8 cellular contexts compared by ENCODE assay signal in genomic region chr14:101965796-101966718, GRCh38. TPM values are rescaled to one million over a fixed set of nuclear protein-coding genes. Genes with fewer than 3 reads are reported as not detected.
DNase-seq lines count a peak whose midpoint lies in the region; ATAC-seq, FAIRE-seq and TF ChIP-seq lines count a peak whose summit lies in the region.

No MANE protein-coding gene starts in this region.

- H2AFZ ChIP-seq in keratinocyte (ENCODE audit: control insufficient read depth, low read length) = no peak overlapping the region

- H3K79me2 ChIP-seq in keratinocyte (ENCODE audit: control insufficient read depth, insufficient read depth, low read length) = peaks cover 64% of the 10 kb centered on the region

- no peaks in the 10 kb centered on the region for H3K9me3 Mint-ChIP-seq in activated naive CD4-positive, alpha-beta T cell treated with anti-CD3 and anti-CD28 coated beads, Interleukin-2, amount 10 ng/mL, durations not matched to agents 7 days and 5 days
- no peaks in the 10 kb centered on the region for H3K9me3 Mint-ChIP-seq in activated T-helper 1 cell treated with anti-CD3 and anti-CD28 coated beads, Interleukin-12 subunit alpha, Interleukin-12 subunit beta, Interleukin-2, Interleukin-4 antibody, amounts not matched to agents 30 ng/mL and 10 ng/mL and 1 ng/mL, durations not matched to agents 14 hours and 24 hours and 36 hours

- TF ChIP-seq CTCF in keratinocyte (optimal IDR thresholded peaks at IDR 0.05 in 1 of 3, IDR thresholded peaks at IDR 0.05 in 1 of 3, conservative IDR thresholded peaks at IDR 0.05 in 1 of 3; ENCODE audit: extremely low read depth in 1 of 3, insufficient read depth in 2 of 3, low read length in 3 of 3) (no peak), thyroid gland (IDR thresholded peaks at IDR 0.05) (no peak)

- H3K9me3 ChIP-seq in keratinocyte (ENCODE audit: control insufficient read depth, low read depth, low read length) (no peaks in the 10 kb centered on the region), thyroid gland (no peaks in the 10 kb centered on the region)

- H3K9ac ChIP-seq in keratinocyte (ENCODE audit: control insufficient read depth, extremely low read depth, insufficient read depth, low read length) = peak overlapping the region; percentile 81

- peak overlapping the region; percentile 91 for H3K4me3 Mint-ChIP-seq in activated naive CD4-positive, alpha-beta T cell treated with anti-CD3 and anti-CD28 coated beads, Interleukin-2, amount 10 ng/mL, durations not matched to agents 7 days and 5 days
- peak overlapping the region; percentile 90 for H3K4me3 Mint-ChIP-seq in activated T-helper 1 cell treated with anti-CD3 and anti-CD28 coated beads, Interleukin-12 subunit alpha, Interleukin-12 subunit beta, Interleukin-2, Interleukin-4 antibody, amounts not matched to agents 30 ng/mL and 10 ng/mL and 1 ng/mL, durations not matched to agents 14 hours and 24 hours and 36 hours

- H3K4me3 ChIP-seq in keratinocyte (ENCODE audit: control insufficient read depth in 2 of 3, extremely low read depth in 1 of 3, insufficient read depth in 2 of 3, low read depth in 1 of 3, low read length in 3 of 3) = peak overlapping the region; percentile 90 to 95 (median 91)
- H3K4me3 ChIP-seq in thyroid gland (replicated peaks in 1 of 3) = peak overlapping the region; percentile 91 to 100 (median 98)

- CTCF ChIA-PET in activated naive CD4-positive, alpha-beta T cell treated with anti-CD3 and anti-CD28 coated beads, Interleukin-2, amount 10 ng/mL, durations not matched to agents 7 days and 5 days (lab: Charles Lee) = interaction anchor here (1.4 to 2.3 kb wide), 3 partner anchors 195 to 352 kb away, joined by 4 to 5 read pairs (median 4); no protein-coding TSS in a partner anchor

- peaks cover 20% of the 10 kb centered on the region for H3K36me3 Mint-ChIP-seq in activated naive CD4-positive, alpha-beta T cell treated with anti-CD3 and anti-CD28 coated beads, Interleukin-2, amount 10 ng/mL, durations not matched to agents 7 days and 5 days
- peaks cover 17% of the 10 kb centered on the region for H3K36me3 Mint-ChIP-seq in activated T-helper 1 cell treated with anti-CD3 and anti-CD28 coated beads, Interleukin-12 subunit alpha, Interleukin-12 subunit beta, Interleukin-2, Interleukin-4 antibody, amounts not matched to agents 30 ng/mL and 10 ng/mL and 1 ng/mL, durations not matched to agents 14 hours and 24 hours and 36 hours (ENCODE audit: low read depth)

- H3K9me1 ChIP-seq in keratinocyte (ENCODE audit: control insufficient read depth, extremely low read depth, insufficient read depth, low read length) = peaks cover 3% of the 10 kb centered on the region

- H3K4me1 Mint-ChIP-seq in activated naive CD4-positive, alpha-beta T cell treated with anti-CD3 and anti-CD28 coated beads, Interleukin-2, amount 10 ng/mL, durations not matched to agents 7 days and 5 days = peaks cover 44% of the 10 kb centered on the region
- H3K4me1 Mint-ChIP-seq in activated T-helper 1 cell treated with anti-CD3 and anti-CD28 coated beads, Interleukin-12 subunit alpha, Interleukin-12 subunit beta, Interleukin-2, Interleukin-4 antibody, amounts not matched to agents 30 ng/mL and 10 ng/mL and 1 ng/mL, durations not matched to agents 14 hours and 24 hours and 36 hours (ENCODE audit: low read depth) = peaks cover 46% of the 10 kb centered on the region

- peak overlapping the region; percentile 92 for H3K27ac Mint-ChIP-seq in activated naive CD4-positive, alpha-beta T cell treated with anti-CD3 and anti-CD28 coated beads, Interleukin-2, amount 10 ng/mL, durations not matched to agents 7 days and 5 days
- H3K27ac Mint-ChIP-seq in activated T-helper 1 cell treated with anti-CD3 and anti-CD28 coated beads, Interleukin-12 subunit alpha, Interleukin-12 subunit beta, Interleukin-2, Interleukin-4 antibody, amounts not matched to agents 30 ng/mL and 10 ng/mL and 1 ng/mL, durations not matched to agents 14 hours and 24 hours and 36 hours = peak overlapping the region; percentile 87

- intact Hi-C loops in activated T-helper 1 cell treated with anti-CD3 and anti-CD28 coated beads, Interleukin-12 subunit alpha, Interleukin-12 subunit beta, Interleukin-2, Interleukin-4 antibody, amounts not matched to agents 30 ng/mL and 10 ng/mL and 1 ng/mL, durations not matched to agents 14 hours and 24 hours and 36 hours (cut with micrococcal nuclease) = loop anchor here (1.0 to 2.0 kb wide), 3 partner anchors 173 to 545 kb away; partner anchors contain the start of gene WDR20
- intact Hi-C loops in thyroid gland (cut with DNase I) (loop anchor here (10.0 kb wide), 1 partner anchor 129 kb away; no protein-coding TSS in a partner anchor), left colon (cut with DNase I, micrococcal nuclease) (no loop called here)

- H3K36me3 ChIP-seq in keratinocyte (ENCODE audit: control insufficient read depth in 2 of 2, extremely low read depth in 1 of 2, insufficient read depth in 2 of 2, low read length in 2 of 2) (peaks cover 5 to 13% of the 10 kb centered on the region in 2 experiments), thyroid gland (peaks cover 0 to 6% of the 10 kb centered on the region in 2 donors)

- no peak for FAIRE-seq in keratinocyte (lab: Jason Lieb, UNC)

- H4K20me1 ChIP-seq in keratinocyte (ENCODE audit: control insufficient read depth, extremely low read depth, insufficient read depth, low read length) = no peaks in the 10 kb centered on the region

- no peak for ATAC-seq in left colon

- peak overlapping the region; percentile 93 for H3K4me2 ChIP-seq in keratinocyte (ENCODE audit: control insufficient read depth, extremely low read depth, insufficient read depth, low read depth, low read length)

- H3K27me3 ChIP-seq in keratinocyte (ENCODE audit: control insufficient read depth, extremely low read depth, insufficient read depth, low read length) (no peaks in the 10 kb centered on the region), thyroid gland (no peaks in the 10 kb centered on the region)

- dilution Hi-C loops in keratinocyte (cut with MboI; ENCODE audit: extremely low pct_ligation_motif_present, low sequenced_read_pairs) = no loop called here

- WGBS in thyroid gland, 2 donors = 41 to 44% methylated on average over 5 of the region's 5 CpGs

- H3K4me1 ChIP-seq in keratinocyte (ENCODE audit: control insufficient read depth, extremely low read depth, insufficient read depth, low read length) = peaks cover 29% of the 10 kb centered on the region
- peaks cover 22 to 46% of the 10 kb centered on the region in 2 donors for H3K4me1 ChIP-seq in thyroid gland

- no peak for TF ChIP-seq POLR2A in thyroid gland (IDR thresholded peaks at IDR 0.05)

- H3K27me3 Mint-ChIP-seq in activated naive CD4-positive, alpha-beta T cell treated with anti-CD3 and anti-CD28 coated beads, Interleukin-2, amount 10 ng/mL, durations not matched to agents 7 days and 5 days = peaks cover 9% of the 10 kb centered on the region
- peaks cover 2% of the 10 kb centered on the region for H3K27me3 Mint-ChIP-seq in activated T-helper 1 cell treated with anti-CD3 and anti-CD28 coated beads, Interleukin-12 subunit alpha, Interleukin-12 subunit beta, Interleukin-2, Interleukin-4 antibody, amounts not matched to agents 30 ng/mL and 10 ng/mL and 1 ng/mL, durations not matched to agents 14 hours and 24 hours and 36 hours (ENCODE audit: insufficient read depth)

- H3K27ac ChIP-seq in keratinocyte (ENCODE audit: control insufficient read depth, insufficient read depth, low read length) (peak overlapping the region; percentile 66), thyroid gland (peak overlapping the region; percentile 34 to 97 (median 96))

- no peak for DNase-seq in activated naive CD4-positive, alpha-beta T cell treated with anti-CD3 and anti-CD28 coated beads, Interleukin-2, amount 10 ng/mL, durations not matched to agents 7 days and 5 days
- no peak for DNase-seq in activated naive CD4-positive, alpha-beta T cell treated with anti-CD3 and anti-CD28 coated beads, Interleukin-2, amount 50 U/mL, for 16 hours
- DNase-seq in activated T-helper 1 cell treated with anti-CD3 and anti-CD28 coated beads, Interleukin-12 subunit alpha, Interleukin-12 subunit beta, Interleukin-2, Interleukin-4 antibody, amounts not matched to agents 30 ng/mL and 10 ng/mL and 1 ng/mL, durations not matched to agents 14 hours and 24 hours and 36 hours (ENCODE audit: low spot score) = no peak
- DNase-seq in keratinocyte (ENCODE audit: low read depth, low spot score) (no peak), thyroid gland (no peak), left colon (no peak), NCI-H1105 treated with DMSO at 0.1 percent for 48 hours (lab: John Stamatoyannopoulos, UW) (no peak)
- no peak for DNase-seq in activated CD8-positive, alpha-beta memory T cell treated with anti-CD3 and anti-CD28 coated beads, Interleukin-2, amount 50 U/mL, for 4 hours

RNA-seq across cellular contexts. Expression of gene DYNC1H1, which starts 1.7 kb away (rescaled TPM):
- 241 and 254 TPM in 2 replicates for total RNA-seq in activated T-helper 1 cell treated with anti-CD3 and anti-CD28 coated beads, Interleukin-12 subunit alpha, Interleukin-12 subunit beta, Interleukin-2, Interleukin-4 antibody, amounts not matched to agents 30 ng/mL and 10 ng/mL and 1 ng/mL, durations not matched to agents 14 hours and 24 hours and 36 hours
- 166 to 185 TPM (median 179 TPM) in 3 replicates for polyA plus RNA-seq in keratinocyte
- 369 TPM for polyA plus RNA-seq in keratinocyte (2011; ENCODE audit: low read depth)
- 99.9 and 122 TPM in 2 replicates for polyA plus RNA-seq in keratinocyte (2011; cell fraction: cytosol; rRNA removed)
- 1,037 and 1,053 TPM in 2 replicates for polyA plus RNA-seq in keratinocyte (2011; cell fraction: nucleus; rRNA removed)
- polyA plus RNA-seq in keratinocyte (2012; ENCODE audit: low replicate concordance) = 207 and 398 TPM in 2 replicates
- polyA minus RNA-seq in keratinocyte = 553 to 1,216 TPM (median 812 TPM) in 3 replicates
- 251 TPM for polyA minus RNA-seq in keratinocyte (2011; cell fraction: cytosol; rRNA and poly(A)+ RNA removed)
- polyA minus RNA-seq in keratinocyte (2011; cell fraction: nucleus; rRNA and poly(A)+ RNA removed) = 1,725 and 2,247 TPM in 2 replicates
- total RNA-seq in thyroid gland = 100 to 1,000 TPM; 464 to 818 (median 553) TPM
- 100 to 1,000 TPM; 370 to 424 TPM for total RNA-seq in left colon

Comparison
In these comparisons a context has a peak if more than half of its experiments do, and no peak if none do; other contexts are left out.
1. intact Hi-C loops: an anchor here in activated T-helper 1 cell treated with anti-CD3 and anti-CD28 coated beads, Interleukin-12 subunit alpha, Interleukin-12 subunit beta, Interleukin-2, Interleukin-4 antibody, amounts not matched to agents 30 ng/mL and 10 ng/mL and 1 ng/mL, durations not matched to agents 14 hours and 24 hours and 36 hours (1.0 to 2.0 kb wide) and thyroid gland (10.0 kb wide); none called in left colon.